In genomic region chr4:184097240-184097619, GRCh38 we compare ENCODE assay signal across 9 cellular contexts.
DNase-seq lines count a peak whose midpoint lies in the region; ATAC-seq, FAIRE-seq and TF ChIP-seq lines count a peak whose summit lies in the region.
"Had no signal": no experiment of that assay in that cellular context is flagged by ENCODE, and none has a peak within 500 bp of the region (broad histone marks: within the 10 kb centered on the region; RNA-seq: fewer than 3 reads in every experiment).

No MANE protein-coding gene starts in this region.

- H3K27ac ChIP-seq in neutrophil, result peak overlapping the region; percentile 11
- H3K27ac ChIP-seq: BLaER1 treated with 17β-estradiol and CSF1 and Interleukin-3, amounts not matched to agents 10 nM and 100 nM had no signal

- H3K36me3 ChIP-seq in neutrophil, result no peaks in the 10 kb centered on the region
- H3K36me3 ChIP-seq: BLaER1 treated with 17β-estradiol and CSF1 and Interleukin-3, amounts not matched to agents 10 nM and 100 nM had no signal

- H3K27me3 ChIP-seq in neutrophil, result no peaks in the 10 kb centered on the region
- H3K27me3 ChIP-seq: BLaER1 treated with 17β-estradiol and CSF1 and Interleukin-3, amounts not matched to agents 10 nM and 100 nM had no signal

- no peak for ATAC-seq in HG03442 (IDR thresholded peaks at IDR 0.05; ENCODE audit: unreplicated experiment)

- H3K4me3 ChIP-seq in fibroblast of the aortic adventitia (ENCODE audit: low read depth, low read length), result peak overlapping the region; percentile 41
- peak overlapping the region in 1 of 2 experiments; percentile 10 for H3K4me3 ChIP-seq in neutrophil (ENCODE audit: low read depth in 1 of 2, low read length in 1 of 2)
- H3K4me3 ChIP-seq: BLaER1 treated with 17β-estradiol and CSF1 and Interleukin-3, amounts not matched to agents 10 nM and 100 nM had no signal

- H3K4me1 ChIP-seq in neutrophil (ENCODE audit: control insufficient read depth in 1 of 2, insufficient read depth in 1 of 2, low read depth in 1 of 2, low read length in 1 of 2), result peaks cover 8 to 16% of the 10 kb centered on the region in 2 experiments

- no peak for FAIRE-seq in HTR-8/SVneo (lab: Jason Lieb, UNC)

- peak; percentile 46 for DNase-seq in activated CD4-positive, alpha-beta T cell treated with anti-CD3 and anti-CD28 coated beads for 48 hours
- DNase-seq in activated CD4-positive, alpha-beta T cell treated with anti-CD3 and anti-CD28 coated beads for 1 hour, result no peak
- DNase-seq in NCI-H1930 (lab: John Stamatoyannopoulos, UW) (peak; percentile 12 to 29), fibroblast of the aortic adventitia (ENCODE audit: low read depth) (no peak), HTR-8/SVneo (ENCODE audit: insufficient read length, low spot score) (no peak), foreskin melanocyte (no peak)

- H3K9me3 ChIP-seq in neutrophil, result no peaks in the 10 kb centered on the region
- H3K9me3 ChIP-seq: BLaER1 treated with 17β-estradiol and CSF1 and Interleukin-3, amounts not matched to agents 10 nM and 100 nM had no signal

- TF ChIP-seq CTCF in fibroblast of the aortic adventitia (IDR thresholded peaks at IDR 0.05; ENCODE audit: insufficient read depth, low read length) (peak; percentile 28), neutrophil (IDR thresholded peaks at IDR 0.05) (no peak)

Comparison
In these comparisons a context has a peak if more than half of its experiments do, and no peak if none do; other contexts are left out.
1. DNase-seq: peak in activated CD4-positive, alpha-beta T cell treated with anti-CD3 and anti-CD28 coated beads for 48 hours (single experiment) and NCI-H1930 (2 of 2); none in activated CD4-positive, alpha-beta T cell treated with anti-CD3 and anti-CD28 coated beads for 1 hour (single experiment), fibroblast of the aortic adventitia (single experiment), HTR-8/SVneo (single experiment) and foreskin melanocyte (single experiment).